In the genomic region with DNA sequence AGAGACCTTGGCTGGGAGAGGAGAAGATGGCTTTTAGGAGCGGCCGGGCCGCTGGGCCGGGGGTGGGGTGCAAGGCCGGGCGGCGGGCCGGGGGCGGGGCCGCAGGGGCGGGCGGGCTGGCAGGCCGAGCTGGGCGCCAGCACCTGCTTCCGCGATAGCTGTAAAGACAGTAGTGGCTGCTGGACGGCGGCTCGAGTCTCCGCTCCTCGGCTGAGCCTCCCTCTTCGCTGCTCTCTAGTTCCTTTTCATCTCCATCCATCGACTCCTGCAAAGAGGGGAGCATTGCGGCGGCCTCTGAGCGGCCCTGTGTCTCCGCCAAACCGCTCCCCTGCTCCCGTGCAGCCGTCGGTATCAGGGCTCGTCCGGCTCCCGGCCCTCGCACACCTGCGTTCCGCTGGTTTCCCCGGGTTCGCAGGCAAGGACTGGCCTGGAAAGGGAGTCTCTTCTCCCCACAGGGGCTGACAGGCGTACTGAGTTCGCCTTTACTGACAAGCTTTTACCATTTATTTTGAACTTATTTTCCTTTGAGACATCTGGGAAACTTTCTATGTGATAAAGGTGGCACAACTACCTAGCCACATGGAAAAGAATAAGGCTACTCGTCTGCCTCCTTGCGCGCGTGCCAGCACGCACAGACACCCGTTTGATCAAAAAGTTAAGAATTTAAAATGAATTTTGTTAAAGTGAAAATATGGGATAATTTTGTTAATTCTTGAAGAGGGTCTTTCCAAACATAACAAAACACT, we compare ENCODE assay signal across 8 cellular contexts.
DNase-seq lines count a peak whose midpoint lies in the region; ATAC-seq lines count a peak whose summit lies in the region.

A gene with protein sequence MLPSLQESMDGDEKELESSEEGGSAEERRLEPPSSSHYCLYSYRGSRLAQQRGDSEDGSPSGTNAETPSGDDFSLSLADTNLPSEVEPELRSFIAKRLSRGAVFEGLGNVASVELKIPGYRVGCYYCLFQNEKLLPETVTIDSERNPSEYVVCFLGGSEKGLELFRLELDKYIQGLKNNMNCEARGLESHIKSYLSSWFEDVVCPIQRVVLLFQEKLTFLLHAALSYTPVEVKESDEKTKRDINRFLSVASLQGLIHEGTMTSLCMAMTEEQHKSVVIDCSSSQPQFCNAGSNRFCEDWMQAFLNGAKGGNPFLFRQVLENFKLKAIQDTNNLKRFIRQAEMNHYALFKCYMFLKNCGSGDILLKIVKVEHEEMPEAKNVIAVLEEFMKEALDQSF (minus strand): TSS at position 317 of the 746 bp plus-strand sequence. CDS start 34 bp downstream, at position 283.

- peak; percentile 53 for ATAC-seq in HG03025 (IDR thresholded peaks at IDR 0.05; ENCODE audit: low FRiP score, unreplicated experiment)

- H3K27ac ChIP-seq in caudate nucleus (ENCODE audit: low read depth, low read length), result peak within 1 kb of the TSS; percentile 86

- peak; percentile 58 to 76 for DNase-seq in NCI-H2081 (lab: John Stamatoyannopoulos, UW)
- no peak for DNase-seq in NCI-H2081 treated with DMSO at 0.1 percent for 48 hours (lab: John Stamatoyannopoulos, UW)
- DNase-seq in NCI-H2171 (lab: John Stamatoyannopoulos, UW), result peak; percentile 81
- peak; percentile 44 for DNase-seq in activated CD4-positive, CD25-positive, alpha-beta regulatory T cell treated with anti-CD3 and anti-CD28 coated beads, Interleukin-2, amount 50 U/mL, for 16 hours (ENCODE audit: low read depth, low spot score)
- DNase-seq in caudate nucleus (lab: John Stamatoyannopoulos, UW), result peak in 58 of 61 donors; percentile 12 to 85 (median 70)
- DNase-seq in islet precursor cell, result peak; percentile 91
- DNase-seq in stimulated activated CD4-positive, alpha-beta T cell treated with anti-CD3 and anti-CD28 coated beads, Interleukin-12 subunit alpha, Interleukin-12 subunit beta, amount 100 ng/mL, for 4 hours, result peak; percentile 81
